ENCODE assay signal across 19 cellular contexts in the genomic region with DNA sequence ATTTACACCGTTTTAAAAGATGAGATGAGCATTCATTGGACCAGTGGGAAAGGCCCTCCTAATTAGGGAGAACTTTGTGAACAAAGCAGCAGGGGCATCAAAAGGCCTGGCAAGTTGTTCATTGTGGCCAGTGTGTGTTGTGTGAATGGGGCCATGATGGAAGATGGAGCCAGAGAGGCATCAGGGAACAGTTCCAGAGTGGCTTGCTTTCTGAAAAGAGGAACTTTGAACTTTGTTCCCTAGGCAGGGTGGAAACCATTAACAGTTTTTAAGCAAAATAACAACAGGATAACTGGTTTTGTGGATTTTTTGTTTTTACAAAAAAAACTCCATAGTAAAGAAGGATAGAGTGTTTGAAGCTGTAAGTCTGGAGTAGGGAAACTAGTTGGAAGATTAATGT.
"Had no signal": no experiment of that assay in that cellular context is flagged by ENCODE, and none has a peak within 500 bp of the region (broad histone marks: within the 10 kb centered on the region; RNA-seq: fewer than 3 reads in every experiment).

No MANE protein-coding gene starts in this region.

- H3K4me1 Mint-ChIP-seq: endodermal cell; nephron; stimulated activated naive CD8-positive, alpha-beta T cell treated with anti-CD3 and anti-CD28 coated beads, Interleukin-15, amount 100 ng/mL, for 72 hours had no signal

- H3K4me1 ChIP-seq: left ventricle myocardium inferior, right atrium auricular region, testis, tibial nerve had no signal

- H3K27ac ChIP-seq: foreskin keratinocyte, left ventricle myocardium inferior, neutrophil, right atrium auricular region, testis, tibial nerve had no signal

- H3K4me3 Mint-ChIP-seq: endodermal cell; immature natural killer cell; naive B cell; nephron; stimulated activated naive CD8-positive, alpha-beta T cell treated with anti-CD3 and anti-CD28 coated beads, Interleukin-15, amount 100 ng/mL, for 72 hours had no signal

- H3K27me3 Mint-ChIP-seq: naive B cell; stimulated activated naive CD8-positive, alpha-beta T cell treated with anti-CD3 and anti-CD28 coated beads, Interleukin-15, amount 100 ng/mL, for 72 hours had no signal

- H3K9me3 ChIP-seq: left ventricle myocardium inferior, neutrophil, right atrium auricular region, testis, tibial nerve had no signal

- ATAC-seq: foreskin keratinocyte; stimulated activated naive CD8-positive, alpha-beta T cell treated with anti-CD3 and anti-CD28 coated beads, Interleukin-15, amount 100 ng/mL, for 72 hours had no signal

- H3K9me3 Mint-ChIP-seq: endodermal cell; immature natural killer cell; naive B cell; nephron; stimulated activated naive CD8-positive, alpha-beta T cell treated with anti-CD3 and anti-CD28 coated beads, Interleukin-15, amount 100 ng/mL, for 72 hours had no signal

- H3K27me3 ChIP-seq: foreskin keratinocyte, neutrophil, right atrium auricular region, testis, tibial nerve had no signal

- DNase-seq: central memory CD4-positive, alpha-beta T cell; cortex of kidney; endodermal cell; erythroblast; foreskin keratinocyte; immature natural killer cell; left ventricle myocardium inferior; mesendoderm; naive B cell; posterior cingulate gyrus; stimulated activated CD4-positive, alpha-beta T cell treated with anti-CD3 and anti-CD28 coated beads, Interleukin-2, amount 100 ng/mL, for 48 hours; stimulated activated naive CD8-positive, alpha-beta T cell treated with anti-CD3 and anti-CD28 coated beads, Interleukin-15, amount 100 ng/mL, for 72 hours; testis had no signal

- H3K4me3 ChIP-seq: left ventricle myocardium inferior, lung, right atrium auricular region, smooth muscle cell, testis, tibial nerve had no signal

- H3K36me3 Mint-ChIP-seq: immature natural killer cell, naive B cell had no signal

- H3K4me2 ChIP-seq: smooth muscle cell had no signal

- H3K36me3 ChIP-seq: left ventricle myocardium inferior, neutrophil, right atrium auricular region, tibial nerve had no signal

- H3K27ac Mint-ChIP-seq: endodermal cell; nephron; stimulated activated naive CD8-positive, alpha-beta T cell treated with anti-CD3 and anti-CD28 coated beads, Interleukin-15, amount 100 ng/mL, for 72 hours had no signal
